ENCODE assay signal across 15 cellular contexts in the genomic region with DNA sequence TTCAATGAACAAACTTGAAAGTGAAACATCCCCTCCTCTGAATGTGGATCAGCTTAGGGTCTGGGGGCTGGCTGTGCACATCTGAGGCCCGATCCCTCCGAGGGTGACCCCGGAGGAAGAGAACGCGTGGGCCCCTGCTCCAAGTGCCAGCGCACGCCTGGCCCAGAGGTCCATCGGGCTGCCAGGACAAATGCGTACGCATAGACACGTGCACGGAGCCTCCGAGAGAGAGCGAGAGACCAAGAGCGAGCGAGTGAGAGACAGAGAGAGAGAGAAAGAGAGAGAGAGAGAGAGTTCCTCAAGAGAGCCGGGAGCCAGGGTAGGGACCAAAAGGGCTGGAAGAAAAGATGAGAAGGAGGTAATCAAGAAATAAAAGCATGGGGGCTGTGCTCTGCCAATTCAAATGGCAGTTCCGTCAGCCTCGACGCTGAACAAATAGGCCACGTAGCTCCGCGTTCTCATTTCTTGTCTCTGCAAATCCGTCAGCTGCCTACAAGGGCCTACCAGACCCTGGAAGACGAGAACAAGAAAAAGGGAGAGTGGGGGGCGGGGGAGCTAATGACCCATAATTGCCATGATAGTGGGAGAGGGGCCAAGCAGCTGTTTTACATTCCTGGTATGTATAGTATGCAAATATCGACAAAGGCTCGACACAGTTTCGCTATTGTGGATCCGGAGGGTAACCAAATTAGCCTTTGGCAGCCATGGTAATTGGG.
DNase-seq lines count a peak whose midpoint lies in the region; ATAC-seq, FAIRE-seq and TF ChIP-seq lines count a peak whose summit lies in the region.
"Had no signal": no experiment of that assay in that cellular context is flagged by ENCODE, and none has a peak within 500 bp of the region (broad histone marks: within the 10 kb centered on the region; RNA-seq: fewer than 3 reads in every experiment).

No MANE protein-coding gene starts in this region.

- H3K9me3 ChIP-seq in GM23248 (ENCODE audit: low read depth) (no peaks in the 10 kb centered on the region), neural progenitor cell (ENCODE audit: low read depth) (no peaks in the 10 kb centered on the region)
- H3K9me3 ChIP-seq: gastrocnemius medialis, mucosa of descending colon had no signal

- no peak for FAIRE-seq in frontal cortex (lab: Jason Lieb, UNC)

- DNase-seq in GM23248 (peak; percentile 1), NCI-H69 (lab: John Stamatoyannopoulos, UW) (peak; percentile 39), iPS DF 4.7 (ENCODE audit: extremely low read depth, low spot score) (peak; percentile 33), neural progenitor cell (ENCODE audit: low spot score) (peak; percentile 53), NCI-H748 treated with DMSO at 0.1 percent for 48 hours (lab: John Stamatoyannopoulos, UW) (no peak), frontal cortex (ENCODE audit: low spot score in 2 of 2) (no peak), DMS53 treated with DMSO at 0.1 percent for 48 hours (lab: John Stamatoyannopoulos, UW; ENCODE audit: unreplicated experiment) (no peak)
- DNase-seq: activated T-cell treated with anti-CD3 and anti-CD28 coated beads, Interleukin-2, amount 50 U/mL, for 48 hours; gastrocnemius medialis; mucosa of descending colon; NCI-H1694 treated with DMSO at 0.1 percent for 48 hours; NCI-H510A; stimulated activated CD4-positive, alpha-beta T cell treated with anti-CD3 and anti-CD28 coated beads, Interleukin-1b, Interleukin-23, amount 100 ng/mL, for 48 hours; substantia nigra had no signal

- H3F3A ChIP-seq in GM23248 (ENCODE audit: insufficient read depth) = no peaks in the 10 kb centered on the region
- no peaks in the 10 kb centered on the region for H3F3A ChIP-seq in neural progenitor cell (ENCODE audit: low read depth)

- no peaks in the 10 kb centered on the region for H3K36me3 Mint-ChIP-seq in neural progenitor cell

- no peak for TF ChIP-seq CTCF in neural progenitor cell (IDR thresholded peaks at IDR 0.05)

- H3K79me2 ChIP-seq in GM23248 (ENCODE audit: insufficient read depth) = no peaks in the 10 kb centered on the region
- no peaks in the 10 kb centered on the region for H3K79me2 ChIP-seq in neural progenitor cell (ENCODE audit: low read depth)

- 16 to 24% methylated on average over 28 to 30 of the region's 30 CpGs for whole genome bisulfite sequencing in GM23248 (ENCODE audit: low coverage in 1 of 2, low lambda C conversion rate in 2 of 2, missing lambda C conversion rate in 2 of 2), 2 experiments

- H3K4me2 ChIP-seq in GM23248 (ENCODE audit: unreplicated experiment) (no peak overlapping the region), neural progenitor cell (peak overlapping the region; percentile 46)

- H3K4me1 Mint-ChIP-seq in neural progenitor cell = peaks cover 21% of the 10 kb centered on the region

- H3K27me3 ChIP-seq in GM23248 (replicated peaks; ENCODE audit: insufficient read depth) = no peaks in the 10 kb centered on the region
- peaks cover 28% of the 10 kb centered on the region for H3K27me3 ChIP-seq in neural progenitor cell

- H3K9me3 Mint-ChIP-seq in neural progenitor cell = peaks cover 2% of the 10 kb centered on the region

- H3K27me3 Mint-ChIP-seq in neural progenitor cell (ENCODE audit: insufficient read depth, low read depth) = peaks cover 8% of the 10 kb centered on the region

- H3K9me2 ChIP-seq in GM23248 (ENCODE audit: insufficient read depth) = no peaks in the 10 kb centered on the region

- no peak overlapping the region for H3K27ac Mint-ChIP-seq in neural progenitor cell

- no peak overlapping the region for H2AFZ ChIP-seq in GM23248
- peak overlapping the region; percentile 89 for H2AFZ ChIP-seq in neural progenitor cell (replicated peaks)

- no peak overlapping the region for H3K4me3 Mint-ChIP-seq in neural progenitor cell

- ATAC-seq in HG03135 (IDR thresholded peaks at IDR 0.05; ENCODE audit: unreplicated experiment) = no peak
- ATAC-seq: gastrocnemius medialis, mucosa of descending colon had no signal

- H3K27ac ChIP-seq in GM23248 (no peak overlapping the region), neural progenitor cell (no peak overlapping the region)
- H3K27ac ChIP-seq: gastrocnemius medialis had no signal

- H3K36me3 ChIP-seq in GM23248 (ENCODE audit: low read depth) (no peaks in the 10 kb centered on the region), neural progenitor cell (no peaks in the 10 kb centered on the region)
- H3K36me3 ChIP-seq: gastrocnemius medialis had no signal

- H3K4me1 ChIP-seq in GM23248 (ENCODE audit: insufficient read depth) (no peaks in the 10 kb centered on the region), neural progenitor cell (peaks cover 10% of the 10 kb centered on the region)

- H4K20me1 ChIP-seq in GM23248 (ENCODE audit: insufficient read depth) = no peaks in the 10 kb centered on the region
- H4K20me1 ChIP-seq in neural progenitor cell (ENCODE audit: low read depth) = no peaks in the 10 kb centered on the region

- H3K4me3 ChIP-seq in GM23248 = no peak overlapping the region
- H3K4me3 ChIP-seq in neural progenitor cell = peak overlapping the region; percentile 17
- H3K4me3 ChIP-seq: mucosa of descending colon had no signal

- H3K9ac ChIP-seq in GM23248 (no peak overlapping the region), neural progenitor cell (no peak overlapping the region)

- in situ Hi-C loops in GM23248 (cut with MboI) = no loop called here

Comparison
In these comparisons a context has a peak if more than half of its experiments do, and no peak if none do; other contexts are left out.
1. DNase-seq: peak in GM23248 (single experiment), NCI-H69 (single experiment), iPS DF 4.7 (single experiment) and neural progenitor cell (single experiment); none in NCI-H748 treated with DMSO at 0.1 percent for 48 hours (single experiment), frontal cortex (0 of 2) and DMS53 treated with DMSO at 0.1 percent for 48 hours (single experiment).